Comparison of ENCODE assay signal across 8 cellular contexts in genomic region chr7:30596721-30597120, GRCh38. TPM values are rescaled to one million over a fixed set of nuclear protein-coding genes. Genes with fewer than 3 reads are reported as not detected.
DNase-seq lines count a peak whose midpoint lies in the region; ATAC-seq, FAIRE-seq and TF ChIP-seq lines count a peak whose summit lies in the region.
"Had no signal": no experiment of that assay in that cellular context is flagged by ENCODE, and none has a peak within 500 bp of the region (broad histone marks: within the 10 kb centered on the region; RNA-seq: fewer than 3 reads in every experiment).

No MANE protein-coding gene starts in this region.

- no peak for TF ChIP-seq CTCF in PC-3 (conservative IDR thresholded peaks at IDR 0.05; ENCODE audit: low read depth, low read length)
- no peak for TF ChIP-seq CTCF in H1 (IDR thresholded peaks at IDR 0.05; ENCODE audit: control extremely low read depth in 1 of 3, insufficient read depth in 1 of 3, low read depth in 1 of 3, low read length in 3 of 3)
- TF ChIP-seq CTCF in osteocyte (IDR thresholded peaks at IDR 0.05): no peak

- H3K9ac ChIP-seq in PC-3 (ENCODE audit: low read length): peak overlapping the region; percentile 92
- peak overlapping the region in 2 of 4 experiments; percentile 20 to 95; a peak in 3 of 7 replicates for H3K9ac ChIP-seq in H1 (replicated peaks in 1 of 4; ENCODE audit: extremely low read depth in 1 of 4, low read depth in 3 of 4, low read length in 3 of 4)

- H3K9me3 Mint-ChIP-seq in osteocyte (ENCODE audit: unreplicated experiment): no peaks in the 10 kb centered on the region

- CTCF ChIA-PET in PC-3 (lab: Charles Lee): no interaction called here
- CTCF ChIA-PET in H1 (lab: Charles Lee; ENCODE audit: partially characterized antibody): interaction anchor here (1.2 to 1.7 kb wide), 3 partner anchors 32 to 87 kb away, joined by 3 read pairs; no protein-coding TSS in a partner anchor

- H2AK5ac ChIP-seq in H1 (ENCODE audit: low read depth, low read length): no peak overlapping the region

- H4K5ac ChIP-seq in H1 (ENCODE audit: insufficient read length, low read depth, low read length): no peak overlapping the region

- H3K4me1 ChIP-seq in PC-3 (ENCODE audit: insufficient read depth, low read length) (peaks cover 19% of the 10 kb centered on the region), H1 (replicated peaks in 1 of 4; ENCODE audit: control insufficient read depth in 3 of 4, insufficient read depth in 4 of 4, low read length in 3 of 4) (no peaks in the 10 kb centered on the region; a peak in 1 of 7 replicates), small intestine (ENCODE audit: control insufficient read depth in 2 of 2, insufficient read depth in 1 of 2, low read depth in 1 of 2, low read length in 1 of 2) (peaks cover 0 to 3% of the 10 kb centered on the region in 2 donors)

- peaks cover 40% of the 10 kb centered on the region for H3K36me3 Mint-ChIP-seq in osteocyte (ENCODE audit: unreplicated experiment)

- peak overlapping the region; percentile 89 for H3K4me2 ChIP-seq in PC-3 (ENCODE audit: low read length)
- peak overlapping the region; percentile 81 to 88 for H3K4me2 ChIP-seq in H1 (ENCODE audit: insufficient read depth in 1 of 2, low read depth in 2 of 2, low read length in 2 of 2)

- intact Hi-C loops in PC-3 (cut with micrococcal nuclease): no loop called here

- no peaks in the 10 kb centered on the region for H3K9me2 ChIP-seq in PC-3 (replicated peaks; ENCODE audit: low read length)

- H3K4me3 Mint-ChIP-seq in osteocyte (ENCODE audit: unreplicated experiment): peak overlapping the region; percentile 100

- TF ChIP-seq POLR2A in H1 (IDR thresholded peaks at IDR 0.05; ENCODE audit: control extremely low read depth in 1 of 2, low read depth in 2 of 2, low read length in 2 of 2): no peak

- POLR2A ChIA-PET in PC-3 (lab: Charles Lee; ENCODE audit: unreplicated experiment) (no interaction called here), H1 (lab: Charles Lee; ENCODE audit: partially characterized antibody) (interaction anchor here (0.6 to 15.5 kb wide), 7 partner anchors 9 to 503 kb away, joined by 3 to 323 read pairs (median 7); no protein-coding TSS in a partner anchor)

- H3K4ac ChIP-seq in H1 (replicated peaks; ENCODE audit: insufficient read length, low read depth, low read length): no peak overlapping the region

- H3K23me2 ChIP-seq in H1 (ENCODE audit: low read depth, low read length): peaks cover 8% of the 10 kb centered on the region; the same call in 1 of the 2 replicates

- 75% methylated on average over 3 of the region's 3 CpGs; no CpG with 5 or more reads in 1 of the 2 experiments for WGBS in H1 (ENCODE audit: extremely low coverage in 1 of 2, insufficient coverage in 1 of 2, insufficient read length in 1 of 2, insufficient replicate concordance in 2 of 2, low coverage in 1 of 2, low lambda C conversion rate in 2 of 2, missing lambda C conversion rate in 1 of 2), 2 experiments
- 72 to 80% (median 79%) methylated on average over 3 of the region's 3 CpGs for WGBS in small intestine, 3 donors

- no peak for ATAC-seq in PC-3

- no peak overlapping the region for H3K23ac ChIP-seq in H1 (ENCODE audit: insufficient read length)

- no peak for TF ChIP-seq RAD21 in H1 (IDR thresholded peaks at IDR 0.05 in 1 of 2, conservative IDR thresholded peaks at IDR 0.05 in 1 of 2; ENCODE audit: low read depth in 2 of 2, low read length in 2 of 2)

- H3K14ac ChIP-seq in H1 (ENCODE audit: insufficient read length): no peak overlapping the region

- H4K91ac ChIP-seq in H1 (replicated peaks; ENCODE audit: insufficient read length, low read length): no peak overlapping the region

- H2AFZ ChIP-seq in PC-3 (ENCODE audit: low read length) (no peak overlapping the region), H1 (ENCODE audit: low read length) (no peak overlapping the region)

- peaks cover 16% of the 10 kb centered on the region; the same call in 1 of the 2 replicates for H4K20me1 ChIP-seq in PC-3 (ENCODE audit: low read length)
- peaks cover 0 to 5% of the 10 kb centered on the region in 2 experiments for H4K20me1 ChIP-seq in H1 (replicated peaks in 1 of 2; ENCODE audit: control insufficient read depth in 1 of 2, insufficient read depth in 2 of 2, low read length in 2 of 2)

- no peak overlapping the region for H2BK15ac ChIP-seq in H1 (ENCODE audit: low read length)

- H3K27me3 ChIP-seq in PC-3 (ENCODE audit: low read length) (no peaks in the 10 kb centered on the region), H1 (replicated peaks in 1 of 4; ENCODE audit: control insufficient read depth in 3 of 4, extremely low read depth in 1 of 4, insufficient read depth in 3 of 4, low read length in 3 of 4) (no peaks in the 10 kb centered on the region), small intestine (ENCODE audit: control insufficient read depth in 2 of 2, insufficient read depth in 2 of 2, low read length in 2 of 2) (no peaks in the 10 kb centered on the region)

- H3K79me2 ChIP-seq in PC-3 (ENCODE audit: low read length): peaks cover 66% of the 10 kb centered on the region
- peaks cover 21 to 58% of the 10 kb centered on the region in 2 experiments for H3K79me2 ChIP-seq in H1 (ENCODE audit: control insufficient read depth in 1 of 2, insufficient read depth in 2 of 2, low read length in 2 of 2)

- no peak for TF ChIP-seq EP300 in H1 (IDR thresholded peaks at IDR 0.05; ENCODE audit: borderline replicate concordance in 1 of 2, low read depth in 2 of 2, low read length in 2 of 2)

- no peak overlapping the region for H4K8ac ChIP-seq in H1 (ENCODE audit: extremely low read depth, insufficient read depth, low read length)

- H2BK120ac ChIP-seq in H1 (replicated peaks; ENCODE audit: low read depth, low read length): no peak overlapping the region

- FAIRE-seq in GM19239 (lab: Jason Lieb, UNC) (peak; percentile 23), H1 (lab: Jason Lieb, UNC) (no peak), small intestine (lab: Jason Lieb, UNC) (no peak)

- peak overlapping the region; percentile 100 for H3K27ac Mint-ChIP-seq in osteocyte (ENCODE audit: unreplicated experiment)

- BruUV-seq in PC-3 (replicated peaks; lab: Mats Ljungman, UMichigan): no TSS peak

- H2BK12ac ChIP-seq in H1 (ENCODE audit: low read depth, low read length): no peak overlapping the region

- peaks cover 8% of the 10 kb centered on the region for H3K79me1 ChIP-seq in H1 (ENCODE audit: low read depth, low read length)

- peak overlapping the region; percentile 100 for H3K4me3 ChIP-seq in PC-3 (ENCODE audit: low read length)
- H3K4me3 ChIP-seq in H1 (ENCODE audit: extremely low read depth in 1 of 4, insufficient read depth in 2 of 4, low read depth in 3 of 4, low read length in 4 of 4): peak overlapping the region; percentile 90 to 98 (median 95)
- no peak overlapping the region for H3K4me3 ChIP-seq in small intestine (ENCODE audit: low read depth in 1 of 2, low read length in 2 of 2)

- H3K27ac ChIP-seq in PC-3 (ENCODE audit: low read length): no peak overlapping the region
- H3K27ac ChIP-seq in H1 (ENCODE audit: low read depth, low read length): no peak overlapping the region
- H3K27ac ChIP-seq in small intestine (ENCODE audit: low read depth in 1 of 2, low read length in 1 of 2): no peak overlapping the region

- H3K9me3 ChIP-seq in PC-3 (ENCODE audit: low read length): no peaks in the 10 kb centered on the region
- no peaks in the 10 kb centered on the region for H3K9me3 ChIP-seq in H1 (ENCODE audit: insufficient read depth in 2 of 2, low read depth in 1 of 2, low read length in 1 of 2)
- no peaks in the 10 kb centered on the region for H3K9me3 ChIP-seq in small intestine (ENCODE audit: control insufficient read depth, low read depth)

- no peak overlapping the region for H2BK5ac ChIP-seq in H1 (ENCODE audit: low read depth, low read length)

- no peak overlapping the region for H3K18ac ChIP-seq in H1 (ENCODE audit: extremely low read depth, low read length)

- no peaks in the 10 kb centered on the region for H3K27me3 Mint-ChIP-seq in osteocyte (ENCODE audit: unreplicated experiment)

- H3K4me1 Mint-ChIP-seq in osteocyte (ENCODE audit: unreplicated experiment): peaks cover 46% of the 10 kb centered on the region

- H3K56ac ChIP-seq in H1 (replicated peaks; ENCODE audit: insufficient read length, low read depth, low read length): no peak overlapping the region

- no peak for DNase-seq in GM19239 (ENCODE audit: insufficient read length, low spot score)
- DNase-seq in PC-3: no peak
- no peak for DNase-seq in H1 (ENCODE audit: low read depth in 1 of 2, low spot score in 2 of 2)
- DNase-seq in osteocyte (ENCODE audit: extremely low spot score, unreplicated experiment): no peak
- DNase-seq in DMS79 (lab: John Stamatoyannopoulos, UW): no peak
- no peak for DNase-seq in MV-4-11 (lab: John Stamatoyannopoulos, UW)
- no peak for DNase-seq in small intestine
- DNase-seq: NCI-H226 had no signal

- no peak overlapping the region for H2BK20ac ChIP-seq in H1 (ENCODE audit: low read length)

- no peaks in the 10 kb centered on the region for H3F3A ChIP-seq in PC-3 (ENCODE audit: low read length, unreplicated experiment)

- H3K36me3 ChIP-seq in PC-3 (ENCODE audit: low read depth, low read length) (peaks cover 17% of the 10 kb centered on the region), H1 (ENCODE audit: control insufficient read depth in 2 of 4, insufficient read depth in 4 of 4, low read length in 3 of 4) (peaks cover 10 to 45% (median 24%) of the 10 kb centered on the region in 4 experiments), small intestine (ENCODE audit: control insufficient read depth in 2 of 2, insufficient read depth in 2 of 2, low read length in 2 of 2) (peaks cover 6 to 8% of the 10 kb centered on the region in 2 donors)

TF ChIP-seq in H1, 55 proteins besides CTCF, POLR2A, EP300 and RAD21:
- TF ChIP-seq EZH2 (IDR thresholded peaks at IDR 0.05; ENCODE audit: low read depth, low read length, severe bottlenecking) (no peak), CBX8 (IDR thresholded peaks at IDR 0.05; ENCODE audit: borderline replicate concordance, low read depth, low read length) (no peak)

RNA-seq across cellular contexts. Expression of gene GARS1, which starts 2.0 kb away (rescaled TPM):
- total RNA-seq in PC-3 (2014; rRNA removed) (95.4 and 106 TPM in 2 replicates), osteocyte (320 and 346 TPM in 2 replicates)
- 247 and 270 TPM in 2 replicates for total RNA-seq in H1 (2021; fragmentation: NEBNext Ultra II Directional; extraction: Animal tissue kit (Norgen Biotek cat#: 25700))
- polyA plus RNA-seq in H1 (2011; rRNA removed) (387 and 476 TPM in 2 replicates), small intestine (100 to 1,000 TPM in 1 of 3 donors, 10 to 100 TPM in 2; 36.5 to 144 (median 88.1) TPM)
- polyA plus RNA-seq in H1 (2011; cell fraction: cytosol; rRNA removed): 366 TPM
- polyA plus RNA-seq in H1 (2011; cell fraction: nucleus; rRNA removed): 441 TPM
- 220 to 267 TPM (median 246 TPM) in 4 replicates for polyA plus RNA-seq in H1 (2012, experiment 1 of 2)
- 41.7 TPM for polyA plus RNA-seq in H1 (2012, experiment 2 of 2)
- polyA plus RNA-seq in H1 (2013, experiment 1 of 2): 220 TPM
- 214 TPM for polyA plus RNA-seq in H1 (2013, experiment 2 of 2)
- polyA minus RNA-seq in H1 (2011; rRNA and poly(A)+ RNA removed): 477 and 569 TPM in 2 replicates
- 278 TPM for polyA minus RNA-seq in H1 (2011; cell fraction: cytosol; rRNA and poly(A)+ RNA removed)
- 382 TPM for polyA minus RNA-seq in H1 (2011; cell fraction: nucleus; rRNA and poly(A)+ RNA removed)

Comparison
In these comparisons a context has a peak if more than half of its experiments do, and no peak if none do; other contexts are left out.
1. H3K4me3 ChIP-seq: peak in PC-3 (single experiment) and H1 (4 of 4); none in small intestine (0 of 2).